8 cellular contexts compared by ENCODE assay signal in genomic region chr10:91162050-91162494, GRCh38. TPM values are rescaled to one million over a fixed set of nuclear protein-coding genes. Genes with fewer than 3 reads are reported as not detected.
DNase-seq lines count a peak whose midpoint lies in the region; ATAC-seq and TF ChIP-seq lines count a peak whose summit lies in the region.

No MANE protein-coding gene starts in this region.

- H3K4me3 ChIP-seq in left lung, result peak overlapping the region; percentile 46 to 74

- no peaks in the 10 kb centered on the region for H3K36me3 Mint-ChIP-seq in brain

- H3K4me1 ChIP-seq in left lung, result peaks cover 0 to 15% of the 10 kb centered on the region in 2 donors

- H3K4me1 Mint-ChIP-seq in brain, result peaks cover 25% of the 10 kb centered on the region
- H3K4me1 Mint-ChIP-seq in stimulated activated naive CD8-positive, alpha-beta T cell treated with anti-CD3 and anti-CD28 coated beads, Interleukin-15, amount 100 ng/mL, for 72 hours, result peaks cover 47% of the 10 kb centered on the region

- H3K27ac Mint-ChIP-seq in brain, result peak overlapping the region in 4 of 5 experiments; percentile 56 to 87 (median 78)
- H3K27ac Mint-ChIP-seq in stimulated activated naive CD8-positive, alpha-beta T cell treated with anti-CD3 and anti-CD28 coated beads, Interleukin-15, amount 100 ng/mL, for 72 hours, result peak overlapping the region; percentile 89 to 96

- no peaks in the 10 kb centered on the region for H3K36me3 ChIP-seq in left lung

- peaks cover 29% of the 10 kb centered on the region for H3K27me3 Mint-ChIP-seq in brain
- H3K27me3 Mint-ChIP-seq in stimulated activated naive CD8-positive, alpha-beta T cell treated with anti-CD3 and anti-CD28 coated beads, Interleukin-15, amount 100 ng/mL, for 72 hours, result no peaks in the 10 kb centered on the region

- H3K9me3 ChIP-seq in left lung, result no peaks in the 10 kb centered on the region

- ATAC-seq in left lung, result peak; percentile 8
- ATAC-seq in stimulated activated naive CD8-positive, alpha-beta T cell treated with anti-CD3 and anti-CD28 coated beads, Interleukin-15, amount 100 ng/mL, for 72 hours, result peak; percentile 22
- no peak for ATAC-seq in HG03025 (IDR thresholded peaks at IDR 0.05; ENCODE audit: low FRiP score, unreplicated experiment)

- intact Hi-C loops in left lung (cut with DNase I), result no loop called here

- peaks cover 0 to 22% of the 10 kb centered on the region in 2 donors for H3K27me3 ChIP-seq in left lung

- TF ChIP-seq CTCF in brain (conservative IDR thresholded peaks at IDR 0.05) (no peak), left lung (IDR thresholded peaks at IDR 0.05) (no peak)

- peak; percentile 11 for DNase-seq in ELF-1 (ENCODE audit: low read depth, low spot score)
- DNase-seq in NAMALWA (ENCODE audit: low spot score), result peak; percentile 28
- DNase-seq in left lung, result no peak
- peak; percentile 26 to 34 for DNase-seq in stimulated activated naive CD8-positive, alpha-beta T cell treated with anti-CD3 and anti-CD28 coated beads, Interleukin-15, amount 100 ng/mL, for 72 hours
- no peak for DNase-seq in NCI-H345 (lab: John Stamatoyannopoulos, UW)
- no peak for DNase-seq in occipital lobe (lab: John Stamatoyannopoulos, UW)

- peak overlapping the region; percentile 69 to 80 for H3K27ac ChIP-seq in left lung

- peak overlapping the region; percentile 80 to 92 (median 83) for H3K4me3 Mint-ChIP-seq in brain
- H3K4me3 Mint-ChIP-seq in stimulated activated naive CD8-positive, alpha-beta T cell treated with anti-CD3 and anti-CD28 coated beads, Interleukin-15, amount 100 ng/mL, for 72 hours, result peak overlapping the region; percentile 86 to 88

- peaks cover 0 to 2% (median 0%) of the 10 kb centered on the region in 5 experiments for H3K9me3 Mint-ChIP-seq in brain
- H3K9me3 Mint-ChIP-seq in stimulated activated naive CD8-positive, alpha-beta T cell treated with anti-CD3 and anti-CD28 coated beads, Interleukin-15, amount 100 ng/mL, for 72 hours, result peaks cover under 1 to 4% of the 10 kb centered on the region in 2 donors

RNA-seq across cellular contexts. Expression of gene PCGF5, which starts 58.4 kb away (rescaled TPM):
- 41.8 TPM for polyA plus RNA-seq in brain (ENCODE audit: insufficient read depth, low read depth, low replicate concordance)
- total RNA-seq in left lung, result 10 to 100 TPM; 33.3 to 47.2 TPM
- total RNA-seq in occipital lobe, result 30.7 TPM

Comparison
In these comparisons a context has a peak if more than half of its experiments do, and no peak if none do; other contexts are left out.
1. DNase-seq: peak in ELF-1 (single experiment), NAMALWA (single experiment) and stimulated activated naive CD8-positive, alpha-beta T cell treated with anti-CD3 and anti-CD28 coated beads, Interleukin-15, amount 100 ng/mL, for 72 hours (2 of 2); none in left lung (0 of 2), NCI-H345 (single experiment) and occipital lobe (single experiment).